Comparison of ENCODE assay signal across 1 cellular context in the genomic region with DNA sequence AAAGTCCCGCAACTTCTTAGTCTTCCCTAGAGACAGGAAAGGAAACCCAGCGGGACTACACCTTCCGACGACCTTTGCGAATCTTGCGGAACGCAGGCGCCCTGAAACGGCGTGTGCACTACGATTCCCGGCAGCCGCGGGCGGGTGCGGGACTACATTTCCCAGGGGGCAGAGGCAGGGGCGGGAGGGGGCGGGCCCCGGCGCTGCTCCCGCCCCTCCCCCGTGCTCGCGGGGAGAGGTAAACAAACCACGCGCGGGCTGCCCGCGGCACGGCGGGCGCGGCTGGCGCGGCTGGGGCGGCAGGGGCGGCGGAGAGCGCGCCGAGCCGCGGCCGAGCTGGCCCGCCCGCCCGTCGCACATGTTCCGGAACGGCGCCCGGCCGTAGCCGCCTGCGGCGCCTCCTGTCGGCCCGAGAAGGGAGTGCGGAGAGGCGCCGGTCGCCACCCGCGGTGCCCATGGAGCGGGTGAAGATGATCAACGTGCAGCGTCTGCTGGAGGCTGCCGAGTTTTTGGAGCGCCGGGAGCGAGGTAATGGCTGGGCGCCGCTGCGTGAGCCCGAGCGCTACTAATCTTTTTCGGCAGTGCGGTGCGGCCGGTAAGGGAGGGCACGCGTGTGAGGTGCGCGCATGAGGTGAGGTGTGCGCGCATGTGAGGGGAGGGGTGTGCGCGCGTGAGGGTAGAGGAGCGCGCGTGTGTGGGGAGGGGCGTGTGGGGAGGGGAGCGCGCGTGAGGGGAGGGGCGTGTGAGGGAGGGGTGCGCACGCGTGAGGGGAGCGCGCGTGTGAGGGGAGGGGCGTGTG.
TF ChIP-seq lines count a peak whose summit lies in the region.

No MANE protein-coding gene starts in this region.

TF ChIP-seq in HEK293, 187 proteins besides CTCF, POLR2A, EP300 and RAD21 (continued from another document):
- TF ChIP-seq, protein P1, sequence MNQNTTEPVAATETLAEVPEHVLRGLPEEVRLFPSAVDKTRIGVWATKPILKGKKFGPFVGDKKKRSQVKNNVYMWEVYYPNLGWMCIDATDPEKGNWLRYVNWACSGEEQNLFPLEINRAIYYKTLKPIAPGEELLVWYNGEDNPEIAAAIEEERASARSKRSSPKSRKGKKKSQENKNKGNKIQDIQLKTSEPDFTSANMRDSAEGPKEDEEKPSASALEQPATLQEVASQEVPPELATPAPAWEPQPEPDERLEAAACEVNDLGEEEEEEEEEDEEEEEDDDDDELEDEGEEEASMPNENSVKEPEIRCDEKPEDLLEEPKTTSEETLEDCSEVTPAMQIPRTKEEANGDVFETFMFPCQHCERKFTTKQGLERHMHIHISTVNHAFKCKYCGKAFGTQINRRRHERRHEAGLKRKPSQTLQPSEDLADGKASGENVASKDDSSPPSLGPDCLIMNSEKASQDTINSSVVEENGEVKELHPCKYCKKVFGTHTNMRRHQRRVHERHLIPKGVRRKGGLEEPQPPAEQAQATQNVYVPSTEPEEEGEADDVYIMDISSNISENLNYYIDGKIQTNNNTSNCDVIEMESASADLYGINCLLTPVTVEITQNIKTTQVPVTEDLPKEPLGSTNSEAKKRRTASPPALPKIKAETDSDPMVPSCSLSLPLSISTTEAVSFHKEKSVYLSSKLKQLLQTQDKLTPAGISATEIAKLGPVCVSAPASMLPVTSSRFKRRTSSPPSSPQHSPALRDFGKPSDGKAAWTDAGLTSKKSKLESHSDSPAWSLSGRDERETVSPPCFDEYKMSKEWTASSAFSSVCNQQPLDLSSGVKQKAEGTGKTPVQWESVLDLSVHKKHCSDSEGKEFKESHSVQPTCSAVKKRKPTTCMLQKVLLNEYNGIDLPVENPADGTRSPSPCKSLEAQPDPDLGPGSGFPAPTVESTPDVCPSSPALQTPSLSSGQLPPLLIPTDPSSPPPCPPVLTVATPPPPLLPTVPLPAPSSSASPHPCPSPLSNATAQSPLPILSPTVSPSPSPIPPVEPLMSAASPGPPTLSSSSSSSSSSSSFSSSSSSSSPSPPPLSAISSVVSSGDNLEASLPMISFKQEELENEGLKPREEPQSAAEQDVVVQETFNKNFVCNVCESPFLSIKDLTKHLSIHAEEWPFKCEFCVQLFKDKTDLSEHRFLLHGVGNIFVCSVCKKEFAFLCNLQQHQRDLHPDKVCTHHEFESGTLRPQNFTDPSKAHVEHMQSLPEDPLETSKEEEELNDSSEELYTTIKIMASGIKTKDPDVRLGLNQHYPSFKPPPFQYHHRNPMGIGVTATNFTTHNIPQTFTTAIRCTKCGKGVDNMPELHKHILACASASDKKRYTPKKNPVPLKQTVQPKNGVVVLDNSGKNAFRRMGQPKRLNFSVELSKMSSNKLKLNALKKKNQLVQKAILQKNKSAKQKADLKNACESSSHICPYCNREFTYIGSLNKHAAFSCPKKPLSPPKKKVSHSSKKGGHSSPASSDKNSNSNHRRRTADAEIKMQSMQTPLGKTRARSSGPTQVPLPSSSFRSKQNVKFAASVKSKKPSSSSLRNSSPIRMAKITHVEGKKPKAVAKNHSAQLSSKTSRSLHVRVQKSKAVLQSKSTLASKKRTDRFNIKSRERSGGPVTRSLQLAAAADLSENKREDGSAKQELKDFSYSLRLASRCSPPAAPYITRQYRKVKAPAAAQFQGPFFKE (tag by site-specific recombination; IDR thresholded peaks at IDR 0.05; ENCODE audit: borderline replicate concordance): no peak
- TF ChIP-seq, protein P2, sequence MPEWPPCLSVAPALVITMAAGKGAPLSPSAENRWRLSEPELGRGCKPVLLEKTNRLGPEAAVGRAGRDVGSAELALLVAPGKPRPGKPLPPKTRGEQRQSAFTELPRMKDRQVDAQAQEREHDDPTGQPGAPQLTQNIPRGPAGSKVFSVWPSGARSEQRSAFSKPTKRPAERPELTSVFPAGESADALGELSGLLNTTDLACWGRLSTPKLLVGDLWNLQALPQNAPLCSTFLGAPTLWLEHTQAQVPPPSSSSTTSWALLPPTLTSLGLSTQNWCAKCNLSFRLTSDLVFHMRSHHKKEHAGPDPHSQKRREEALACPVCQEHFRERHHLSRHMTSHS (tag by site-specific recombination; IDR thresholded peaks at IDR 0.05): no peak
- TF ChIP-seq ZBTB8A (tag by site-specific recombination; IDR thresholded peaks at IDR 0.05) (peak; percentile 90), ZNF174 (tag by site-specific recombination; IDR thresholded peaks at IDR 0.05) (no peak), KLF7 (tag by site-specific recombination; IDR thresholded peaks at IDR 0.05; ENCODE audit: borderline replicate concordance) (no peak), ZSCAN16 (tag by site-specific recombination; IDR thresholded peaks at IDR 0.05) (no peak), ZEB2 (tag by site-specific recombination; IDR thresholded peaks at IDR 0.05) (peak; percentile 89; the same call in 1 of the 2 replicates), SP7 (tag by site-specific recombination; IDR thresholded peaks at IDR 0.05) (peak; percentile 46; the same call in 1 of the 2 replicates), ZNF132 (tag by site-specific recombination; IDR thresholded peaks at IDR 0.05; ENCODE audit: borderline replicate concordance) (no peak), ZNF121 (tag by site-specific recombination; IDR thresholded peaks at IDR 0.05) (no peak), ZNF2 (tag by site-specific recombination; IDR thresholded peaks at IDR 0.05) (0 out of 2 replicates have a peak, but pooled peaks have one; percentile 36), ZNF514 (tag by site-specific recombination; IDR thresholded peaks at IDR 0.05) (no peak), ZNF544 (tag by site-specific recombination; IDR thresholded peaks at IDR 0.05) (no peak), GFI1B (tag by site-specific recombination; IDR thresholded peaks at IDR 0.05) (no peak), ZNF133 (tag by site-specific recombination; IDR thresholded peaks at IDR 0.05) (no peak), ZFHX2 (tag by site-specific recombination; conservative IDR thresholded peaks at IDR 0.05) (peak; percentile 35), ZNF629 (tag by site-specific recombination; IDR thresholded peaks at IDR 0.05) (no peak), ZNF146 (tag by site-specific recombination; IDR thresholded peaks at IDR 0.05) (no peak), ZNF302 (tag by site-specific recombination; IDR thresholded peaks at IDR 0.05; ENCODE audit: low read depth) (no peak), ZNF792 (tag by site-specific recombination; IDR thresholded peaks at IDR 0.05) (no peak), YY1 (tag by site-specific recombination; IDR thresholded peaks at IDR 0.05) (no peak)
- TF ChIP-seq, protein P3, sequence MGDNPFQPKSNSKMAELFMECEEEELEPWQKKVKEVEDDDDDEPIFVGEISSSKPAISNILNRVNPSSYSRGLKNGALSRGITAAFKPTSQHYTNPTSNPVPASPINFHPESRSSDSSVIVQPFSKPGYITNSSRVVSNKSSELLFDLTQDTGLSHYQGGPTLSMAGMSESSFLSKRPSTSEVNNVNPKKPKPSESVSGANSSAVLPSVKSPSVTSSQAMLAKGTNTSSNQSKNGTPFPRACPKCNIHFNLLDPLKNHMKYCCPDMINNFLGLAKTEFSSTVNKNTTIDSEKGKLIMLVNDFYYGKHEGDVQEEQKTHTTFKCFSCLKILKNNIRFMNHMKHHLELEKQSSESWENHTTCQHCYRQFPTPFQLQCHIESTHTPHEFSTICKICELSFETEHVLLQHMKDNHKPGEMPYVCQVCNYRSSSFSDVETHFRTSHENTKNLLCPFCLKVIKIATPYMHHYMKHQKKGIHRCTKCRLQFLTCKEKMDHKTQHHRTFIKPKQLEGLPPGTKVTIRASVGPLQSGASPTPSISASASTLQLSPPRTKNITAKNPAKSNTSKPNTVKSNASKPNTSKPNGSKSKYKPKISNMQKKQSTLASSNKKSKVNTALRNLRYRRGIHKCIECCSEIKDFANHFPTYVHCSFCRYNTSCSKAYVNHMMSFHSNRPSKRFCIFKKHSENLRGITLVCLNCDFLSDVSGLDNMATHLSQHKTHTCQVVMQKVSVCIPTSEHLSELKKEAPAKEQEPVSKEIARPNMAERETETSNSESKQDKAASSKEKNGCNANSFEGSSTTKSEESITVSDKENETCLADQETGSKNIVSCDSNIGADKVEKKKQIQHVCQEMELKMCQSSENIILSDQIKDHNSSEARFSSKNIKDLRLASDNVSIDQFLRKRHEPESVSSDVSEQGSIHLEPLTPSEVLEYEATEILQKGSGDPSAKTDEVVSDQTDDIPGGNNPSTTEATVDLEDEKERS (tag by site-specific recombination; IDR thresholded peaks at IDR 0.05): no peak
- TF ChIP-seq, protein P4, sequence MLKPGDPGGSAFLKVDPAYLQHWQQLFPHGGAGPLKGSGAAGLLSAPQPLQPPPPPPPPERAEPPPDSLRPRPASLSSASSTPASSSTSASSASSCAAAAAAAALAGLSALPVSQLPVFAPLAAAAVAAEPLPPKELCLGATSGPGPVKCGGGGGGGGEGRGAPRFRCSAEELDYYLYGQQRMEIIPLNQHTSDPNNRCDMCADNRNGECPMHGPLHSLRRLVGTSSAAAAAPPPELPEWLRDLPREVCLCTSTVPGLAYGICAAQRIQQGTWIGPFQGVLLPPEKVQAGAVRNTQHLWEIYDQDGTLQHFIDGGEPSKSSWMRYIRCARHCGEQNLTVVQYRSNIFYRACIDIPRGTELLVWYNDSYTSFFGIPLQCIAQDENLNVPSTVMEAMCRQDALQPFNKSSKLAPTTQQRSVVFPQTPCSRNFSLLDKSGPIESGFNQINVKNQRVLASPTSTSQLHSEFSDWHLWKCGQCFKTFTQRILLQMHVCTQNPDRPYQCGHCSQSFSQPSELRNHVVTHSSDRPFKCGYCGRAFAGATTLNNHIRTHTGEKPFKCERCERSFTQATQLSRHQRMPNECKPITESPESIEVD (tag by site-specific recombination; IDR thresholded peaks at IDR 0.05): no peak
- TF ChIP-seq, protein P5, sequence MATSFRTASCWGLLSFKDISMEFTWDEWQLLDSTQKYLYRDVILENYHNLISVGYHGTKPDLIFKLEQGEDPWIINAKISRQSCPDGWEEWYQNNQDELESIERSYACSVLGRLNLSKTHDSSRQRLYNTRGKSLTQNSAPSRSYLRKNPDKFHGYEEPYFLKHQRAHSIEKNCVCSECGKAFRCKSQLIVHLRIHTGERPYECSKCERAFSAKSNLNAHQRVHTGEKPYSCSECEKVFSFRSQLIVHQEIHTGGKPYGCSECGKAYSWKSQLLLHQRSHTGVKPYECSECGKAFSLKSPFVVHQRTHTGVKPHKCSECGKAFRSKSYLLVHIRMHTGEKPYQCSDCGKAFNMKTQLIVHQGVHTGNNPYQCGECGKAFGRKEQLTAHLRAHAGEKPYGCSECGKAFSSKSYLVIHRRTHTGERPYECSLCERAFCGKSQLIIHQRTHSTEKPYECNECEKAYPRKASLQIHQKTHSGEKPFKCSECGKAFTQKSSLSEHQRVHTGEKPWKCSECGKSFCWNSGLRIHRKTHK (tag by site-specific recombination; IDR thresholded peaks at IDR 0.05): no peak
- TF ChIP-seq, protein P6, sequence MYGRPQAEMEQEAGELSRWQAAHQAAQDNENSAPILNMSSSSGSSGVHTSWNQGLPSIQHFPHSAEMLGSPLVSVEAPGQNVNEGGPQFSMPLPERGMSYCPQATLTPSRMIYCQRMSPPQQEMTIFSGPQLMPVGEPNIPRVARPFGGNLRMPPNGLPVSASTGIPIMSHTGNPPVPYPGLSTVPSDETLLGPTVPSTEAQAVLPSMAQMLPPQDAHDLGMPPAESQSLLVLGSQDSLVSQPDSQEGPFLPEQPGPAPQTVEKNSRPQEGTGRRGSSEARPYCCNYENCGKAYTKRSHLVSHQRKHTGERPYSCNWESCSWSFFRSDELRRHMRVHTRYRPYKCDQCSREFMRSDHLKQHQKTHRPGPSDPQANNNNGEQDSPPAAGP (tag by site-specific recombination; IDR thresholded peaks at IDR 0.05): no peak
